Comparison of ENCODE assay signal across 26 cellular contexts in genomic region chr13:109376936-109377335, GRCh38.
DNase-seq lines count a peak whose midpoint lies in the region; ATAC-seq and TF ChIP-seq lines count a peak whose summit lies in the region.
"Had no signal": no experiment of that assay in that cellular context is flagged by ENCODE, and none has a peak within 500 bp of the region (broad histone marks: within the 10 kb centered on the region; RNA-seq: fewer than 3 reads in every experiment).

No MANE protein-coding gene starts in this region.

- POLR2A ChIA-PET in SK-N-SH (lab: Yijun Ruan, JAX) = no interaction called here

- H3K4me1 ChIP-seq in SK-N-SH (ENCODE audit: control insufficient read depth in 1 of 2, insufficient read depth in 2 of 2, low read depth in 1 of 2, low read length in 1 of 2) (peaks cover 6 to 10% of the 10 kb centered on the region in 2 experiments; a peak in 3 of 4 replicates), endodermal cell (ENCODE audit: control insufficient read depth, insufficient read depth, low read length) (no peaks in the 10 kb centered on the region), tibial nerve (peaks cover 0 to 19% (median 3%) of the 10 kb centered on the region in 4 donors)
- H3K4me1 ChIP-seq: BLaER1 had no signal

- H3K27ac ChIP-seq in SK-N-SH (ENCODE audit: low read depth in 2 of 2, low read length in 1 of 2) (no peak overlapping the region; a peak in 1 of 4 replicates), WERI-Rb-1 (no peak overlapping the region), endodermal cell (ENCODE audit: low read depth, low read length) (no peak overlapping the region), tibial nerve (no peak overlapping the region)
- H3K27ac ChIP-seq: BLaER1 had no signal

- no peaks in the 10 kb centered on the region for H3K36me3 ChIP-seq in SK-N-SH (replicated peaks in 1 of 2; ENCODE audit: control insufficient read depth in 1 of 2, insufficient read depth in 2 of 2, low read length in 1 of 2)
- H3K36me3 ChIP-seq in WERI-Rb-1 = no peaks in the 10 kb centered on the region
- H3K36me3 ChIP-seq in endodermal cell (ENCODE audit: control insufficient read depth, insufficient read depth, low read length) = no peaks in the 10 kb centered on the region
- no peaks in the 10 kb centered on the region for H3K36me3 ChIP-seq in tibial nerve
- H3K36me3 ChIP-seq: BE2C had no signal

- no peak overlapping the region for H3K4me3 Mint-ChIP-seq in endodermal cell
- H3K4me3 Mint-ChIP-seq: CD14-positive monocyte; CD4-positive, alpha-beta memory T cell; CD4-positive, CD25-positive, alpha-beta regulatory T cell; CD8-positive, alpha-beta memory T cell had no signal

- H3K4me2 ChIP-seq in SK-N-SH = no peak overlapping the region
- H3K4me2 ChIP-seq: BLaER1 had no signal

- H3K9me2 ChIP-seq in SK-N-SH = no peaks in the 10 kb centered on the region

- H3K4me3 ChIP-seq in SK-N-SH (ENCODE audit: low read depth in 2 of 2, low read length in 1 of 2) = no peak overlapping the region
- no peak overlapping the region for H3K4me3 ChIP-seq in WERI-Rb-1 (ENCODE audit: low read depth, low read length)
- no peak overlapping the region for H3K4me3 ChIP-seq in endodermal cell (ENCODE audit: low read length)
- H3K4me3 ChIP-seq in tibial nerve = no peak overlapping the region
- H3K4me3 ChIP-seq: BLaER1, GM12878 had no signal

- H3K9ac ChIP-seq in SK-N-SH = no peak overlapping the region
- no peak overlapping the region for H3K9ac ChIP-seq in endodermal cell (ENCODE audit: extremely low read depth, low read length, poor library complexity, severe bottlenecking)
- H3K9ac ChIP-seq: BLaER1 had no signal

- H3K79me2 ChIP-seq in SK-N-SH (ENCODE audit: insufficient read depth) = no peaks in the 10 kb centered on the region

- ATAC-seq in SK-N-SH treated with all-trans-retinoic acid at 6 μM for 48 hours = no peak
- ATAC-seq in left lobe of liver = peak; percentile 48
- ATAC-seq: GM12878 had no signal

- H3K27ac Mint-ChIP-seq in endodermal cell = no peak overlapping the region
- H3K27ac Mint-ChIP-seq: CD14-positive monocyte; CD4-positive, alpha-beta memory T cell; CD4-positive, CD25-positive, alpha-beta regulatory T cell; CD8-positive, alpha-beta memory T cell had no signal

- CTCF ChIA-PET in SK-N-SH (lab: Yijun Ruan, JAX) = interaction anchor here (0.9 kb wide), 1 partner anchor 12 kb away, joined by 3 read pairs; no protein-coding TSS in a partner anchor

- H3K36me3 Mint-ChIP-seq in endodermal cell (ENCODE audit: low read depth) = no peaks in the 10 kb centered on the region
- H3K36me3 Mint-ChIP-seq: CD4-positive, alpha-beta memory T cell; CD4-positive, CD25-positive, alpha-beta regulatory T cell; CD8-positive, alpha-beta memory T cell had no signal

- H3K9me3 Mint-ChIP-seq in endodermal cell = no peaks in the 10 kb centered on the region
- H3K9me3 Mint-ChIP-seq: CD4-positive, alpha-beta memory T cell; CD4-positive, CD25-positive, alpha-beta regulatory T cell had no signal

- H3K27me3 Mint-ChIP-seq in endodermal cell (ENCODE audit: insufficient read depth) = peaks cover 7% of the 10 kb centered on the region
- H3K27me3 Mint-ChIP-seq: CD4-positive, CD25-positive, alpha-beta regulatory T cell; CD8-positive, alpha-beta memory T cell had no signal

- no peaks in the 10 kb centered on the region for H4K20me1 ChIP-seq in SK-N-SH (ENCODE audit: insufficient read depth)
- H4K20me1 ChIP-seq: BLaER1 had no signal

- no peak for TF ChIP-seq CTCF in SK-N-SH (IDR thresholded peaks at IDR 0.05)
- no peak for TF ChIP-seq CTCF in WERI-Rb-1 (IDR thresholded peaks at IDR 0.05; ENCODE audit: low read depth, low read length)
- TF ChIP-seq CTCF in endodermal cell (conservative IDR thresholded peaks at IDR 0.05) = no peak
- no peak for TF ChIP-seq CTCF in tibial nerve (IDR thresholded peaks at IDR 0.05)
- no peak for TF ChIP-seq CTCF in GM13976 (IDR thresholded peaks at IDR 0.05; ENCODE audit: borderline replicate concordance, control extremely low read depth, extremely low read depth, insufficient read depth, missing control alignments)

- no peak for TF ChIP-seq POLR2A in tibial nerve (IDR thresholded peaks at IDR 0.05)

- DNase-seq in SK-N-SH (peak; percentile 35), WERI-Rb-1 (peak; percentile 65), endodermal cell (peak; percentile 35), left lobe of liver (ENCODE audit: low spot score) (no peak), tibial nerve (ENCODE audit: low spot score in 2 of 2) (no peak), GM13976 (ENCODE audit: low spot score) (no peak)
- no peak for DNase-seq in activated CD4-positive, alpha-beta T cell treated with anti-CD3 and anti-CD28 coated beads, Interleukin-2, amount 50 U/mL, for 1 hour
- DNase-seq: 8988T; ACHN; BE2C; C1 segment of cervical spinal cord; CD4-positive, alpha-beta memory T cell; CD4-positive, CD25-positive, alpha-beta regulatory T cell; CD8-positive, alpha-beta memory T cell; COR-L47; DMS 273 treated with DMSO at 0.1 percent for 48 hours; DMS153; DMS53; DMS79; DND-41; EL; GDM1 had no signal

- TF ChIP-seq RAD21 in SK-N-SH (IDR thresholded peaks at IDR 0.05; ENCODE audit: low read length) = no peak

- H3K27me3 ChIP-seq in SK-N-SH (ENCODE audit: insufficient read depth) (no peaks in the 10 kb centered on the region), WERI-Rb-1 (ENCODE audit: insufficient read depth, low read depth, severe bottlenecking) (no peaks in the 10 kb centered on the region), endodermal cell (ENCODE audit: control insufficient read depth, insufficient read depth, low read length, poor library complexity, severe bottlenecking) (no peaks in the 10 kb centered on the region), tibial nerve (no peaks in the 10 kb centered on the region)
- H3K27me3 ChIP-seq: BE2C, BLaER1 had no signal

- H3K9me3 ChIP-seq in SK-N-SH (no peaks in the 10 kb centered on the region), WERI-Rb-1 (ENCODE audit: severe bottlenecking) (no peaks in the 10 kb centered on the region), endodermal cell (ENCODE audit: control insufficient read depth, low read length) (no peaks in the 10 kb centered on the region), tibial nerve (no peaks in the 10 kb centered on the region)
- H3K9me3 ChIP-seq: BE2C, BLaER1 had no signal

- peaks cover 3% of the 10 kb centered on the region for H3F3A ChIP-seq in SK-N-SH (replicated peaks; ENCODE audit: insufficient read depth)

- 72% methylated on average over 8 of the region's 9 CpGs for WGBS in SK-N-SH (ENCODE audit: low lambda C conversion rate)
- 92 to 93% methylated on average over 6 to 9 of the region's 9 CpGs for WGBS in endodermal cell (ENCODE audit: insufficient coverage in 1 of 2, insufficient read length in 1 of 2), 2 experiments
- 65 to 79% methylated on average over 9 of the region's 9 CpGs for WGBS in tibial nerve, 2 donors

- TF ChIP-seq EP300 in SK-N-SH (IDR thresholded peaks at IDR 0.05; ENCODE audit: borderline replicate concordance in 1 of 2, low read depth in 1 of 2, low read length in 1 of 2) (no peak), tibial nerve (IDR thresholded peaks at IDR 0.05) (no peak)

- no peak overlapping the region for H2AFZ ChIP-seq in SK-N-SH (ENCODE audit: low read depth)

- H3K4me1 Mint-ChIP-seq in endodermal cell = peaks cover 12% of the 10 kb centered on the region
- H3K4me1 Mint-ChIP-seq: CD4-positive, alpha-beta memory T cell; CD4-positive, CD25-positive, alpha-beta regulatory T cell; CD8-positive, alpha-beta memory T cell had no signal

- in situ Hi-C loops in GM13976 (cut with MboI; ENCODE audit: low sequenced_read_pairs, unreplicated experiment) = no loop called here

TF ChIP-seq in SK-N-SH, 30 proteins besides CTCF, POLR2A, EP300 and RAD21:
- TF ChIP-seq NRF1 (IDR thresholded peaks at IDR 0.05; ENCODE audit: low read depth, low read length) = no peak
- no peak for TF ChIP-seq RCOR1 (IDR thresholded peaks at IDR 0.05; ENCODE audit: low read length)
TF ChIP-seq in SK-N-SH: peak in this region for 0.

TF ChIP-seq in SK-N-SH treated with all-trans-retinoic acid at 6 μM for 48 hours, 23 proteins besides CTCF, POLR2A, EP300 and RAD21:
- TF ChIP-seq ZNF565 (CRISPR knock-in tag; conservative IDR thresholded peaks at IDR 0.05; ENCODE audit: low read depth) (no peak), ZNF70 (CRISPR knock-in tag; IDR thresholded peaks at IDR 0.05) (no peak), ISL1 (CRISPR knock-in tag; IDR thresholded peaks at IDR 0.05) (no peak), BACH2 (CRISPR knock-in tag; IDR thresholded peaks at IDR 0.05; ENCODE audit: borderline replicate concordance) (no peak), ESRRG (CRISPR knock-in tag; IDR thresholded peaks at IDR 0.05) (no peak), ZFP30 (CRISPR knock-in tag; IDR thresholded peaks at IDR 0.05) (no peak), PPARA (CRISPR knock-in tag; IDR thresholded peaks at IDR 0.05; ENCODE audit: borderline replicate concordance) (no peak), SNAI2 (CRISPR knock-in tag; IDR thresholded peaks at IDR 0.05) (no peak)

Comparison
In these comparisons a context has a peak if more than half of its experiments do, and no peak if none do; other contexts are left out.
1. DNase-seq: peak in SK-N-SH (single experiment), WERI-Rb-1 (single experiment) and endodermal cell (single experiment); none in left lobe of liver (single experiment), tibial nerve (0 of 2), activated CD4-positive, alpha-beta T cell treated with anti-CD3 and anti-CD28 coated beads, Interleukin-2, amount 50 U/mL, for 1 hour (single experiment) and GM13976 (single experiment).